17 cellular contexts compared by ENCODE assay signal in the genomic region with DNA sequence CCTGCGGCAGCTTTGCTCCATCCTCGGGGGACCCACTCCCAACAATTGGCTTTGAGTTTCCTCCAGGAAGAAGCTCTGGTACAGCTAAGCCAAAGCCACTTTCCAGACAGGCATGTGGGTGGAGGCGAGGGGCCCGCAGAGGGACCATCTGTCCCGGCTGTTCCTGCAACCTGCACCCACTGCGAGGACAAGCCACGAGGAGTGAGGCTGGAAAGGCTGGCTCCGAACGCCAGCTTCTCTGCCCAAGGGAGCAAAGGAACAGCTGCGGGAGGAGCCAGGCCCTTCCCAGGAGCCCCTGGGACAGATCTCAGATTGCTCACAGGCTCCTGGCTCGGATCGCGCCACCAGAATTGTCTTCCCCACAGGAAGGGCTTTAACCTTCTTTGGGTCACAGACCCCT. TPM values are rescaled to one million over a fixed set of nuclear protein-coding genes. Genes with fewer than 3 reads are reported as not detected.
DNase-seq lines count a peak whose midpoint lies in the region; ATAC-seq and TF ChIP-seq lines count a peak whose summit lies in the region.
"Had no signal": no experiment of that assay in that cellular context is flagged by ENCODE, and none has a peak within 500 bp of the region (broad histone marks: within the 10 kb centered on the region; RNA-seq: fewer than 3 reads in every experiment).

No MANE protein-coding gene starts in this region.

- peak; percentile 87 for DNase-seq in G401 (ENCODE audit: low spot score)
- no peak for DNase-seq in RWPE1 (ENCODE audit: low spot score)
- peak; percentile 53 for DNase-seq in left cardiac atrium
- peak; percentile 68 for DNase-seq in retina
- no peak for DNase-seq in Ammon's horn (ENCODE audit: low spot score)
- no peak for DNase-seq in erythroblast (lab: John Stamatoyannopoulos, UW)
- no peak for DNase-seq in brain microvascular endothelial cell
- DNase-seq: activated CD4-positive, alpha-beta T cell treated with anti-CD3 and anti-CD28 coated beads, Interleukin-2, amount 50 U/mL, for 1 hour; activated naive CD8-positive, alpha-beta T cell treated with anti-CD3 and anti-CD28 coated beads, Interleukin-2, amount 10 ng/mL, durations not matched to agents 7 days and 5 days; activated T-cell treated with anti-CD3 and anti-CD28 coated beads, Interleukin-2, amount 50 U/mL, for 4 hours; Caco-2; NCI-H2107; pancreas; stimulated activated CD4-positive, alpha-beta T cell treated with anti-CD3 and anti-CD28 coated beads, Interleukin-15, amount 100 ng/mL, for 24 hours had no signal

- intact Hi-C loops in left cardiac atrium (cut with DNase I) = no loop called here

- no peaks in the 10 kb centered on the region for H3K36me3 ChIP-seq in brain microvascular endothelial cell (replicated peaks)
- H3K36me3 ChIP-seq: pancreas had no signal

- in situ Hi-C loops in G401 (cut with HindIII; ENCODE audit: low sequenced_read_pairs) (no loop called here), brain microvascular endothelial cell (cut with HindIII; ENCODE audit: low pct_ligation_motif_present, low sequenced_read_pairs) (no loop called here)

- H3K27me3 ChIP-seq in brain microvascular endothelial cell (replicated peaks) = no peaks in the 10 kb centered on the region
- H3K27me3 ChIP-seq: pancreas, suprapubic skin had no signal

- POLR2A ChIA-PET in RWPE1 (lab: Yijun Ruan, JAX; ENCODE audit: low non-redundant PET) = no interaction called here

- TF ChIP-seq CTCF in RWPE1 (conservative IDR thresholded peaks at IDR 0.05; ENCODE audit: low read depth) (no peak), brain microvascular endothelial cell (IDR thresholded peaks at IDR 0.05; ENCODE audit: low read depth, low read length, missing control alignments) (no peak)

- H3K27ac ChIP-seq in RWPE1 (peak overlapping the region; percentile 97), brain microvascular endothelial cell (no peak overlapping the region)
- H3K27ac ChIP-seq: pancreas, suprapubic skin had no signal

- ATAC-seq in left cardiac atrium = peak; percentile 14 to 27
- no peak for ATAC-seq in GM21576 (IDR thresholded peaks at IDR 0.05; ENCODE audit: unreplicated experiment)
- ATAC-seq: activated T-cell treated with anti-CD3 and anti-CD28 coated beads, Interleukin-2, amount 50 U/mL, for 4 hours; HepG2; pancreas had no signal

- CTCF ChIA-PET in RWPE1 (lab: Yijun Ruan, JAX) = no interaction called here

- no peak overlapping the region for H3K4me3 ChIP-seq in brain microvascular endothelial cell (ENCODE audit: low read depth, low read length)
- H3K4me3 ChIP-seq: pancreas, suprapubic skin had no signal

- TF ChIP-seq POLR2A in erythroblast (IDR thresholded peaks at IDR 0.05; ENCODE audit: low read length) = no peak

RNA-seq across cellular contexts. Expression of gene PEF1, which starts 28.3 kb away (rescaled TPM):
- 75.9 and 77.7 TPM in 2 replicates for total RNA-seq in G401 (2014; rRNA removed; shearing (Covaris generic))
- 10 to 100 TPM; 32.3 to 44.7 TPM for total RNA-seq in left cardiac atrium

RNA-seq across cellular contexts. Expression of gene COL16A1, which starts 30.8 kb away (rescaled TPM):
- 50.5 and 56.2 TPM in 2 replicates for total RNA-seq in G401 (2014; rRNA removed; shearing (Covaris generic))
- 10 to 100 TPM; 19.8 to 27.5 TPM for total RNA-seq in left cardiac atrium

RNA-seq across cellular contexts. Expression of gene HCRTR1, which starts 55.5 kb away (rescaled TPM):
- total RNA-seq in G401 (2014; rRNA removed; shearing (Covaris generic)) = 2.0 and 4.2 TPM in 2 replicates
- under 1 TPM; 0.42 to 0.44 TPM for total RNA-seq in left cardiac atrium
- total RNA-seq: activated naive CD8-positive, alpha-beta T cell treated with anti-CD3 and anti-CD28 coated beads, Interleukin-2, amount 10 ng/mL, durations not matched to agents 7 days and 5 days; activated T-cell treated with anti-CD3 and anti-CD28 coated beads, Interleukin-2, amount 50 U/mL, for 4 hours; Caco-2; HepG2; suprapubic skin had no signal

Comparison
In these comparisons a context has a peak if more than half of its experiments do, and no peak if none do; other contexts are left out.
1. DNase-seq: peak in G401 (single experiment), left cardiac atrium (single experiment) and retina (single experiment); none in RWPE1 (single experiment), Ammon's horn (single experiment), erythroblast (0 of 2) and brain microvascular endothelial cell (single experiment).